Comparison of ENCODE assay signal across 8 cellular contexts in genomic region chr6:95905132-95905531, GRCh38.
"Had no signal": no experiment of that assay in that cellular context is flagged by ENCODE, and none has a peak within 500 bp of the region (broad histone marks: within the 10 kb centered on the region; RNA-seq: fewer than 3 reads in every experiment).

No MANE protein-coding gene starts in this region.

- H3K27me3 Mint-ChIP-seq: IgD-negative memory B cell had no signal

- H3K36me3 Mint-ChIP-seq: IgD-negative memory B cell had no signal

- H3K4me1 Mint-ChIP-seq: IgD-negative memory B cell had no signal

- H3K9me3 Mint-ChIP-seq: H9 had no signal

- FAIRE-seq: H54, HTR-8/SVneo had no signal

- H3K27ac Mint-ChIP-seq: HFFc6, IgD-negative memory B cell had no signal

- H3K4me3 Mint-ChIP-seq: H9, HFFc6, IgD-negative memory B cell had no signal

- DNase-seq: GOT3, H9, HCEC 1CT, HFFc6, KG1 had no signal
